1 cellular context compared by ENCODE assay signal in the genomic region with DNA sequence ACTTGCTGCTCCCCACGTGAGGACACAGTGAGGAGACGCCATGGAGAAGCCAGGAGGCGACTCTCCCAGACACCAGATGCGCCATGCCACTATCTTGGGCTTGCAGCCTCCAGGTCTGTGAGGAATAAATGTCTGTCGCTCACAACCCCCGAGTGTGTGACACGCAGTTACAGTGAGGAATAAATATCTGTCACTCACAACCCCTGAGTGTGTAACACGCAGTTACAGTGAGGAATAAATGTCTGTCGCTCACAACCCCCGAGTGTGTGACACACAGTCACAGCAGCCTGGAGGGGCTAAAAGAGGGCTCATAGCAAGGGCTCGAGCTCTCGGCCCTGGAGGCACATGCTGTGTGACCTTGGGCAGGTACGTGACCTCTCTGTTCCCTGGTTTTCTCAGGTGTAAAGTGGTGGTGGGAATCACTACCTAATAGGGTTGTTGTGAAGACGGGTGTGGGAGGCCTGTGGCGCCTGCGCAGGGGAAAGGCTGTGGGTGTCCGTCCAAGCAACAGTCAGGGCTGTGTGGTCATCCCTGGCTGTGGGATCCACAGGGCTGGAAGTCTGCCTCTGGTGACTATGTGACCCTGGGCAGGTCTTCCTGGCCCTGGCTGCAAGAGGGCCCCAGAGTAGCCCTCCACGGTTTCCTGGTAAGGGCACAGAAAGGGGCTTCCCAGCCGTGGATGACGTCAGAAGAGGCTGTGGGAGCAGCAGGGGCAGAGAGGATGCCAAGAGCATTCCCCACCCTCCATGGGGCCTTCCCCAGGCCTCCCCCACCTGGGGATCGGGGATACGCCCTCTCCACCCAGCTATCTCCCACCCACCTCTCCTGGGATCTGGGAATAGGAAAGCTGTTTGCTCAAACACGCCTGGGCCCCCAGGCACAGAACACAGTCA.
TF ChIP-seq lines count a peak whose summit lies in the region.

No MANE protein-coding gene starts in this region.

TF ChIP-seq in H1, 55 proteins besides CTCF, POLR2A, EP300 and RAD21:
- TF ChIP-seq SP4 (IDR thresholded peaks at IDR 0.05; ENCODE audit: low read length) (no peak), NANOG (IDR thresholded peaks at IDR 0.05; ENCODE audit: insufficient read depth, low read depth, low read length, poor library complexity, severe bottlenecking) (no peak), ZNF274 (IDR thresholded peaks at IDR 0.05; ENCODE audit: borderline replicate concordance, extremely low read depth, low read length) (no peak), BRCA1 (IDR thresholded peaks at IDR 0.05; ENCODE audit: low read depth, low read length) (no peak), EGR1 (IDR thresholded peaks at IDR 0.05; ENCODE audit: borderline replicate concordance, low read depth, low read length) (no peak), KDM4A (IDR thresholded peaks at IDR 0.05; ENCODE audit: low read depth, low read length, severe bottlenecking) (no peak), MAX (IDR thresholded peaks at IDR 0.05) (no peak), CREB1 (IDR thresholded peaks at IDR 0.05) (no peak)
- TF ChIP-seq, protein P1, sequence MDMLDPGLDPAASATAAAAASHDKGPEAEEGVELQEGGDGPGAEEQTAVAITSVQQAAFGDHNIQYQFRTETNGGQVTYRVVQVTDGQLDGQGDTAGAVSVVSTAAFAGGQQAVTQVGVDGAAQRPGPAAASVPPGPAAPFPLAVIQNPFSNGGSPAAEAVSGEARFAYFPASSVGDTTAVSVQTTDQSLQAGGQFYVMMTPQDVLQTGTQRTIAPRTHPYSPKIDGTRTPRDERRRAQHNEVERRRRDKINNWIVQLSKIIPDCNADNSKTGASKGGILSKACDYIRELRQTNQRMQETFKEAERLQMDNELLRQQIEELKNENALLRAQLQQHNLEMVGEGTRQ (IDR thresholded peaks at IDR 0.05; ENCODE audit: low read length), result no peak
- TF ChIP-seq, protein P2, sequence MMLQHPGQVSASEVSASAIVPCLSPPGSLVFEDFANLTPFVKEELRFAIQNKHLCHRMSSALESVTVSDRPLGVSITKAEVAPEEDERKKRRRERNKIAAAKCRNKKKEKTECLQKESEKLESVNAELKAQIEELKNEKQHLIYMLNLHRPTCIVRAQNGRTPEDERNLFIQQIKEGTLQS (IDR thresholded peaks at IDR 0.05; ENCODE audit: insufficient read depth, low read depth, low read length), result no peak
- TF ChIP-seq, protein P3, sequence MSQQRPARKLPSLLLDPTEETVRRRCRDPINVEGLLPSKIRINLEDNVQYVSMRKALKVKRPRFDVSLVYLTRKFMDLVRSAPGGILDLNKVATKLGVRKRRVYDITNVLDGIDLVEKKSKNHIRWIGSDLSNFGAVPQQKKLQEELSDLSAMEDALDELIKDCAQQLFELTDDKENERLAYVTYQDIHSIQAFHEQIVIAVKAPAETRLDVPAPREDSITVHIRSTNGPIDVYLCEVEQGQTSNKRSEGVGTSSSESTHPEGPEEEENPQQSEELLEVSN (IDR thresholded peaks at IDR 0.05), result no peak
